1 cellular context compared by ENCODE assay signal in the genomic region with DNA sequence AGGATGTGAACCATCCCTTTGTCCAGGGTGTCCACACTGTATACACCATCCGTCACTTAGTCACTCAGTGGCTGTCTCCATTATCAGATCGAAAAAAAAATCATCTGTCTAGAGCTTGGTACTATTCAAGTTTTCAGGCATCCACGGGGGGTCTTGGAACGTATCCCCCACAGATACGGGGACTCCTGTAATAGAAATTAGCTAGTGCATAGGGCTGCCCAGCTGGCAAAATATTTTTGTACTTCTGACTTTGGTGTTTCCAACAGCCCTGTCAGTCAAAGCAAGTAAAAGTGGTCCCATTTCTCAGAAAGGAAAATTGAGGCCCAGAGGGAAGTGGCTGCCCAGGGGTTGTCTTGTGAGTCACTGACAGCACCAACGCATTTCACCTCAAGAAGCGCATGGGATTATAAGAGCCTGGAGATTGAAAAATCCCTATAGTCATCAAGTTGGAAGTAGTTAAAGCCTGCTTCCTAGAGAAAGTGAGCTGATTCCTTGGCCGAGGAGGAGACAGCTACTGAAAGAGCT.
A peak's percentile ranks its signal among the peaks of the same experiment; 100 is the strongest.
TF ChIP-seq lines count a peak whose summit lies in the region.

No MANE protein-coding gene starts in this region.

TF ChIP-seq in A549, 52 proteins besides CTCF, POLR2A, EP300 and RAD21:
- no peak for TF ChIP-seq MAZ (IDR thresholded peaks at IDR 0.05; ENCODE audit: borderline replicate concordance, low read depth, low read length)
- TF ChIP-seq ZFP36 (IDR thresholded peaks at IDR 0.05; ENCODE audit: borderline replicate concordance, partially characterized antibody) = no peak
- TF ChIP-seq BHLHE40 (IDR thresholded peaks at IDR 0.05; ENCODE audit: low read depth, low read length) = no peak
- no peak for TF ChIP-seq RNF2 (IDR thresholded peaks at IDR 0.05; ENCODE audit: borderline replicate concordance, low read depth)
- TF ChIP-seq KDM1A (IDR thresholded peaks at IDR 0.05; ENCODE audit: low read depth) = 0 out of 2 replicates have a peak, but pooled peaks have one; percentile 18
- no peak for TF ChIP-seq SMC3 (IDR thresholded peaks at IDR 0.05)
- TF ChIP-seq, protein P1, sequence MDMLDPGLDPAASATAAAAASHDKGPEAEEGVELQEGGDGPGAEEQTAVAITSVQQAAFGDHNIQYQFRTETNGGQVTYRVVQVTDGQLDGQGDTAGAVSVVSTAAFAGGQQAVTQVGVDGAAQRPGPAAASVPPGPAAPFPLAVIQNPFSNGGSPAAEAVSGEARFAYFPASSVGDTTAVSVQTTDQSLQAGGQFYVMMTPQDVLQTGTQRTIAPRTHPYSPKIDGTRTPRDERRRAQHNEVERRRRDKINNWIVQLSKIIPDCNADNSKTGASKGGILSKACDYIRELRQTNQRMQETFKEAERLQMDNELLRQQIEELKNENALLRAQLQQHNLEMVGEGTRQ (IDR thresholded peaks at IDR 0.05) = no peak
- TF ChIP-seq HOXA7 (CRISPR knock-in tag; IDR thresholded peaks at IDR 0.05) = no peak
